ENCODE assay signal across 20 cellular contexts in genomic region chr2:152481881-152482280, GRCh38.
DNase-seq lines count a peak whose midpoint lies in the region; ATAC-seq, FAIRE-seq and TF ChIP-seq lines count a peak whose summit lies in the region.
"Had no signal": no experiment of that assay in that cellular context is flagged by ENCODE, and none has a peak within 500 bp of the region (broad histone marks: within the 10 kb centered on the region; RNA-seq: fewer than 3 reads in every experiment).

No MANE protein-coding gene starts in this region.

- TF ChIP-seq POLR2A in right lobe of liver (IDR thresholded peaks at IDR 0.05), result no peak
- TF ChIP-seq POLR2A in vagina (IDR thresholded peaks at IDR 0.05), result no peak

- peaks cover 55% of the 10 kb centered on the region for H3K4me1 ChIP-seq in Caco-2
- peaks cover 0 to 4% (median 0%) of the 10 kb centered on the region in 4 donors for H3K4me1 ChIP-seq in right lobe of liver
- H3K4me1 ChIP-seq in small intestine (ENCODE audit: control insufficient read depth in 2 of 2, insufficient read depth in 1 of 2, low read depth in 1 of 2, low read length in 1 of 2), result no peaks in the 10 kb centered on the region
- H3K4me1 ChIP-seq in vagina, result peaks cover 15% of the 10 kb centered on the region
- 0 out of 2 replicates have a peak, but pooled peaks cover 7% of the 10 kb centered on the region for H3K4me1 ChIP-seq in PC-9 (replicated peaks; ENCODE audit: insufficient read depth)

- H3K27me3 Mint-ChIP-seq in Caco-2 (ENCODE audit: insufficient read depth, unreplicated experiment), result no peaks in the 10 kb centered on the region

- no peak overlapping the region for H3K4me3 ChIP-seq in Caco-2 (ENCODE audit: low read depth, low read length)
- no peak overlapping the region for H3K4me3 ChIP-seq in SK-N-MC
- no peak overlapping the region for H3K4me3 ChIP-seq in right lobe of liver
- H3K4me3 ChIP-seq in small intestine (ENCODE audit: low read depth in 1 of 2, low read length in 2 of 2), result no peak overlapping the region
- no peak overlapping the region for H3K4me3 ChIP-seq in vagina
- no peak overlapping the region for H3K4me3 ChIP-seq in PC-9
- H3K4me3 ChIP-seq: GM12878, HAP-1, K562 had no signal

- intact Hi-C loops in Caco-2 (cut with micrococcal nuclease; ENCODE audit: unreplicated experiment) (loop anchor here (10.0 kb wide), 1 partner anchor 307 kb away; the partner anchor contains the start of gene STAM2), right lobe of liver (cut with DNase I) (no loop called here), vagina (cut with DNase I) (no loop called here), PC-9 (cut with micrococcal nuclease; ENCODE audit: unreplicated experiment) (no loop called here)

- no peaks in the 10 kb centered on the region for H3K9me3 Mint-ChIP-seq in Caco-2 (ENCODE audit: unreplicated experiment)

- TF ChIP-seq CTCF in Caco-2 (IDR thresholded peaks at IDR 0.05; ENCODE audit: insufficient read depth in 1 of 2, low read depth in 1 of 2, low read length in 1 of 2, severe bottlenecking in 1 of 2, unreplicated experiment in 1 of 2), result no peak
- TF ChIP-seq CTCF in right lobe of liver (IDR thresholded peaks at IDR 0.05), result no peak
- TF ChIP-seq CTCF in vagina (IDR thresholded peaks at IDR 0.05), result no peak
- no peak for TF ChIP-seq CTCF in PC-9 (conservative IDR thresholded peaks at IDR 0.05)

- BruUV-seq in Caco-2 (replicated peaks; lab: Mats Ljungman, UMichigan), result no TSS peak
- no TSS peak for BruUV-seq in PC-9 (replicated peaks; lab: Mats Ljungman, UMichigan)

- peak in 3 of 4 donors; percentile 31 to 47 (median 31) for ATAC-seq in right lobe of liver
- ATAC-seq: GM12878, K562 had no signal

- H3F3A ChIP-seq in PC-9 (ENCODE audit: insufficient read depth, low read depth), result peaks cover 5% of the 10 kb centered on the region; the same call in 1 of the 2 replicates

- POLR2A ChIA-PET in Caco-2 (lab: Charles Lee), result no interaction called here
- POLR2A ChIA-PET in PC-9 (lab: Charles Lee; ENCODE audit: unreplicated experiment), result no interaction called here

- H3K4me1 Mint-ChIP-seq in Caco-2 (ENCODE audit: low read depth, unreplicated experiment), result peaks cover 33% of the 10 kb centered on the region

- no peak for DNase-seq in Caco-2
- DNase-seq in SK-N-MC (ENCODE audit: low read depth, low spot score), result no peak
- DNase-seq in right lobe of liver, result no peak
- DNase-seq in small intestine, result peak; percentile 35
- no peak for DNase-seq in NCI-H1417 (lab: John Stamatoyannopoulos, UW)
- no peak for DNase-seq in DMS79 (lab: John Stamatoyannopoulos, UW)
- no peak for DNase-seq in vagina (ENCODE audit: extremely low spot score in 2 of 2)
- no peak for DNase-seq in PC-9
- DNase-seq: 8988T, C1 segment of cervical spinal cord, DMS53, NCI-H1092, NCI-H187 treated with DMSO at 0.1 percent for 48 hours, NCI-H2171 treated with DMSO at 0.1 percent for 48 hours, RPMI8226, SW 1271 had no signal

- H3K36me3 Mint-ChIP-seq in Caco-2 (ENCODE audit: insufficient read depth, unreplicated experiment), result no peaks in the 10 kb centered on the region

- no peak overlapping the region for H3K4me3 Mint-ChIP-seq in Caco-2 (ENCODE audit: unreplicated experiment)

- no peak overlapping the region for H2AFZ ChIP-seq in PC-9

- no peaks in the 10 kb centered on the region for H4K20me1 ChIP-seq in PC-9 (ENCODE audit: insufficient read depth)

- CTCF ChIA-PET in Caco-2 (lab: Charles Lee), result no interaction called here
- CTCF ChIA-PET in PC-9 (lab: Charles Lee), result no interaction called here

- H3K4me2 ChIP-seq in PC-9, result no peak overlapping the region

- H3K9ac ChIP-seq in SK-N-MC (ENCODE audit: insufficient read length), result no peak overlapping the region

- H3K27me3 ChIP-seq in Caco-2 (replicated peaks; ENCODE audit: control insufficient read depth, insufficient read depth, low read length), result no peaks in the 10 kb centered on the region
- H3K27me3 ChIP-seq in right lobe of liver, result no peaks in the 10 kb centered on the region
- no peaks in the 10 kb centered on the region for H3K27me3 ChIP-seq in small intestine (ENCODE audit: control insufficient read depth in 2 of 2, insufficient read depth in 2 of 2, low read length in 2 of 2)
- no peaks in the 10 kb centered on the region for H3K27me3 ChIP-seq in vagina
- no peaks in the 10 kb centered on the region for H3K27me3 ChIP-seq in PC-9 (ENCODE audit: insufficient read depth, low read depth)

- FAIRE-seq in small intestine (lab: Jason Lieb, UNC), result no peak
- FAIRE-seq: GM12878, GM18507, K562 had no signal

- H3K27ac Mint-ChIP-seq in Caco-2 (ENCODE audit: unreplicated experiment), result peak overlapping the region; percentile 69

- 54% methylated on average over 2 of the region's 2 CpGs for WGBS in right lobe of liver (ENCODE audit: insufficient coverage, low coverage, low lambda C conversion rate, missing lambda C conversion rate)
- 11 to 49% (median 35%) methylated on average over 2 of the region's 2 CpGs for WGBS in small intestine, 3 donors

- H3K9me3 ChIP-seq in Caco-2, result no peaks in the 10 kb centered on the region
- no peaks in the 10 kb centered on the region for H3K9me3 ChIP-seq in SK-N-MC (ENCODE audit: low read depth, low read length)
- no peaks in the 10 kb centered on the region for H3K9me3 ChIP-seq in right lobe of liver
- no peaks in the 10 kb centered on the region for H3K9me3 ChIP-seq in small intestine (ENCODE audit: control insufficient read depth, low read depth)
- H3K9me3 ChIP-seq in vagina, result no peaks in the 10 kb centered on the region
- H3K9me3 ChIP-seq in PC-9 (ENCODE audit: insufficient read depth, low read depth), result no peaks in the 10 kb centered on the region
- H3K9me3 ChIP-seq: HAP-1 had no signal

- no peaks in the 10 kb centered on the region for H3K9me2 ChIP-seq in PC-9 (ENCODE audit: insufficient read depth)

- H3K79me2 ChIP-seq in PC-9 (ENCODE audit: low read depth), result peaks cover 77% of the 10 kb centered on the region

- H3K36me3 ChIP-seq in Caco-2 (ENCODE audit: control insufficient read depth, insufficient read depth, low read length) (no peaks in the 10 kb centered on the region), SK-N-MC (ENCODE audit: insufficient read depth, low read length) (no peaks in the 10 kb centered on the region), right lobe of liver (no peaks in the 10 kb centered on the region), small intestine (ENCODE audit: control insufficient read depth in 2 of 2, insufficient read depth in 2 of 2, low read length in 2 of 2) (no peaks in the 10 kb centered on the region), vagina (no peaks in the 10 kb centered on the region), PC-9 (ENCODE audit: low read depth) (no peaks in the 10 kb centered on the region)
- H3K36me3 ChIP-seq: HAP-1 had no signal

- H3K27ac ChIP-seq in SK-N-MC (peak overlapping the region; percentile 87; the same call in 1 of the 2 replicates), right lobe of liver (no peak overlapping the region), small intestine (ENCODE audit: low read depth in 1 of 2, low read length in 1 of 2) (no peak overlapping the region), vagina (no peak overlapping the region), PC-9 (no peak overlapping the region)
